ENCODE assay signal across 1 cellular context in the genomic region with DNA sequence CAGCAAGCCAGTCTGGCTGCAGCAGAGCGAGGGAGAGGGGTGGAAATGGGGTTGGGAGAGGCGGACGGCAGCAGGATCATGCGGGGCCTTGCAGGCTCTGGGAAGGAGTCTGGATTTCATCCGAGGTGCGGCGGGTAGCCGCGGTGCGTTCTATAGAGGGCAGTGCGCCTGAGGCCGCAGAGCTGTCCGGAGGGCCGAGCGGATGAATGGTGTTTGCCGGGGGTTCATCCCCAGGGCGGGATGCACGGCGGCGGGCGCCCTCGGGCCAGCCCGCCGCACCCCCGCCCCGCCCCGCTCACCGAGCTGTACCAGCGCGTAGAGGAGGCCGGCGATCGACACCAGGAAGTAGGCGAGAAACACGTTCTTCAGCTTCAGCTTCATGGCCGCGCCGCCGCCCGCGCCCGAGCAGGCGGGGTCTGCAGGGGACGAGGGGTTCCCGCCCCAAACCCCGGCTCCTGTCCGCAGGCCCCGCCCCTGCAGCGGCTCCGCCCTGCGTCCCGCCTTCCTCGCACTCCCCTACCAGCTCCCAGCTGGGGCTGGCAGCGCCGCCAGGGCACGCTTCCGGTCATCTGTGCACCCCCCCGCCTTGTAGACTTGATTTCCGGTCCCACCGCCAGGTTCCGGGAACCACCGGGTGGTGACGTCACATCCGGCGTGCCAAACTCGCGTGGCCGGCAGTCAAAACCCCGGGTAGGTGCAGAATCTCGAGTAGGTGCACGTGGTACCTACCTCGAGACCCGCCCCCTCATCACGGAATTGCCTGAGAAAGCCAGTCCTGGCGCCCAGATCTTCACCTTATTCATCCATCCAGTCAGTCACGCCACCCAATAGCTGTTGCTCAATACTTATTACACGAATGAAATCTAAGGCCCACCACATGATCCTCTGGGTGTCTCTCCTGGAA.
TF ChIP-seq lines count a peak whose summit lies in the region.

A gene (minus strand): TSS at position 420 of the 904 bp plus-strand sequence. CDS start 39 bp downstream, at position 381.

TF ChIP-seq in K562, 482 proteins besides CTCF, POLR2A, EP300 and RAD21 (continued from another document):
- TF ChIP-seq ZNF444 (CRISPR knock-in tag; IDR thresholded peaks at IDR 0.05), result no peak
- no peak for TF ChIP-seq ZNF146 (CRISPR knock-in tag; IDR thresholded peaks at IDR 0.05; ENCODE audit: unreplicated experiment)
- TF ChIP-seq, protein P1, sequence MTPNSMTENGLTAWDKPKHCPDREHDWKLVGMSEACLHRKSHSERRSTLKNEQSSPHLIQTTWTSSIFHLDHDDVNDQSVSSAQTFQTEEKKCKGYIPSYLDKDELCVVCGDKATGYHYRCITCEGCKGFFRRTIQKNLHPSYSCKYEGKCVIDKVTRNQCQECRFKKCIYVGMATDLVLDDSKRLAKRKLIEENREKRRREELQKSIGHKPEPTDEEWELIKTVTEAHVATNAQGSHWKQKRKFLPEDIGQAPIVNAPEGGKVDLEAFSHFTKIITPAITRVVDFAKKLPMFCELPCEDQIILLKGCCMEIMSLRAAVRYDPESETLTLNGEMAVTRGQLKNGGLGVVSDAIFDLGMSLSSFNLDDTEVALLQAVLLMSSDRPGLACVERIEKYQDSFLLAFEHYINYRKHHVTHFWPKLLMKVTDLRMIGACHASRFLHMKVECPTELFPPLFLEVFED (CRISPR knock-in tag; conservative IDR thresholded peaks at IDR 0.05), result 0 out of 2 replicates have a peak, but pooled peaks have one; percentile 20
- TF ChIP-seq KHSRP (IDR thresholded peaks at IDR 0.05), result peak; percentile 88
- TF ChIP-seq, protein P2, sequence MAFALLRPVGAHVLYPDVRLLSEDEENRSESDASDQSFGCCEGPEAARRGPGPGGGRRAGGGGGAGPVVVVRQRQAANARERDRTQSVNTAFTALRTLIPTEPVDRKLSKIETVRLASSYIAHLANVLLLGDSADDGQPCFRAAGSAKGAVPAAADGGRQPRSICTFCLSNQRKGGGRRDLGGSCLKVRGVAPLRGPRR (CRISPR knock-in tag; IDR thresholded peaks at IDR 0.05), result 0 out of 2 replicates have a peak, but pooled peaks have one; percentile 17
- TF ChIP-seq MXI1 (IDR thresholded peaks at IDR 0.05; ENCODE audit: low read depth, low read length), result peak; percentile 98
